ENCODE assay signal across 25 cellular contexts in genomic region chr18:76262956-76263955, GRCh38.
DNase-seq lines count a peak whose midpoint lies in the region; ATAC-seq and TF ChIP-seq lines count a peak whose summit lies in the region.
"Had no signal": no experiment of that assay in that cellular context is flagged by ENCODE, and none has a peak within 500 bp of the region (broad histone marks: within the 10 kb centered on the region; RNA-seq: fewer than 3 reads in every experiment).

No MANE protein-coding gene starts in this region.

- H3K4me3 Mint-ChIP-seq in brain: peak overlapping the region in 3 of 5 experiments; percentile 0 to 54 (median 42)
- peak overlapping the region; percentile 10 for H3K4me3 Mint-ChIP-seq in neural crest cell
- no peak overlapping the region for H3K4me3 Mint-ChIP-seq in activated T-cell treated with anti-CD3 and anti-CD28 coated beads, Interleukin-2, amount 50 U/mL, for 4 hours
- H3K4me3 Mint-ChIP-seq: activated T-cell treated with anti-CD3 and anti-CD28 coated beads, Interleukin-2, amount 50 U/mL, for 24 hours had no signal

- H3K9me3 ChIP-seq in vagina: no peaks in the 10 kb centered on the region
- H3K9me3 ChIP-seq in psoas muscle: no peaks in the 10 kb centered on the region
- H3K9me3 ChIP-seq: Peyer's patch, upper lobe of left lung had no signal

- peaks cover 23% of the 10 kb centered on the region for H3K4me1 ChIP-seq in vagina
- no peaks in the 10 kb centered on the region for H3K4me1 ChIP-seq in psoas muscle

- DNase-seq in NCI-H2107 treated with DMSO at 0.1 percent for 48 hours (lab: John Stamatoyannopoulos, UW; ENCODE audit: unreplicated experiment): peak; percentile 11
- no peak for DNase-seq in NCI-H2107 (lab: John Stamatoyannopoulos, UW)
- no peak for DNase-seq in neural crest cell (ENCODE audit: low read depth, low spot score)
- DNase-seq in vagina (ENCODE audit: extremely low spot score in 2 of 2): no peak
- DNase-seq in psoas muscle: no peak
- DNase-seq in LoVo (ENCODE audit: low spot score): no peak
- DNase-seq in activated T-cell treated with anti-CD3 and anti-CD28 coated beads, Interleukin-2, amount 50 U/mL, for 4 hours: no peak
- DNase-seq: activated CD4-positive, alpha-beta T cell treated with anti-CD3 and anti-CD28 coated beads for 4 hours; activated gamma-delta T cell treated with Interleukin-2 at 50 U/mL for 16 hours; activated T-cell treated with anti-CD3 and anti-CD28 coated beads, Interleukin-2, amount 50 U/mL, for 24 hours; Calu3; dermis blood vessel endothelial cell; GOT3; hippocampal formation; immature natural killer cell; left colon; NCI-H1105 treated with DMSO at 0.1 percent for 48 hours; NCI-H2171; NCI-H524 treated with DMSO at 0.1 percent for 48 hours; Peyer's patch; SHP77 treated with DMSO at 0.1 percent for 48 hours had no signal

- no peaks in the 10 kb centered on the region for H3K36me3 ChIP-seq in vagina
- H3K36me3 ChIP-seq in psoas muscle (ENCODE audit: insufficient read depth in 1 of 2, low read depth in 1 of 2): no peaks in the 10 kb centered on the region
- H3K36me3 ChIP-seq: Peyer's patch, upper lobe of left lung had no signal

- H3K36me3 Mint-ChIP-seq in brain: no peaks in the 10 kb centered on the region
- H3K36me3 Mint-ChIP-seq in neural crest cell (ENCODE audit: low read depth): no peaks in the 10 kb centered on the region
- no peaks in the 10 kb centered on the region for H3K36me3 Mint-ChIP-seq in activated T-cell treated with anti-CD3 and anti-CD28 coated beads, Interleukin-2, amount 50 U/mL, for 4 hours (ENCODE audit: insufficient read depth)
- H3K36me3 Mint-ChIP-seq: immature natural killer cell had no signal

- H3K27me3 Mint-ChIP-seq in brain: peaks cover 7% of the 10 kb centered on the region
- H3K27me3 Mint-ChIP-seq in neural crest cell (ENCODE audit: low read depth): peaks cover 5% of the 10 kb centered on the region
- H3K27me3 Mint-ChIP-seq in activated T-cell treated with anti-CD3 and anti-CD28 coated beads, Interleukin-2, amount 50 U/mL, for 4 hours (ENCODE audit: low read depth): peaks cover 5% of the 10 kb centered on the region

- H3K4me3 ChIP-seq in vagina (no peak overlapping the region), psoas muscle (no peak overlapping the region)
- H3K4me3 ChIP-seq: Peyer's patch, upper lobe of left lung had no signal

- peaks cover 78% of the 10 kb centered on the region for H3K4me1 Mint-ChIP-seq in brain
- peaks cover 47% of the 10 kb centered on the region for H3K4me1 Mint-ChIP-seq in neural crest cell
- H3K4me1 Mint-ChIP-seq in activated T-cell treated with anti-CD3 and anti-CD28 coated beads, Interleukin-2, amount 50 U/mL, for 4 hours (ENCODE audit: low read depth): no peaks in the 10 kb centered on the region
- H3K4me1 Mint-ChIP-seq: immature natural killer cell had no signal

- ATAC-seq in psoas muscle: no peak
- ATAC-seq in activated T-cell treated with anti-CD3 and anti-CD28 coated beads, Interleukin-2, amount 50 U/mL, for 4 hours: no peak
- ATAC-seq: left colon had no signal

- H3K27me3 ChIP-seq in vagina: no peaks in the 10 kb centered on the region
- H3K27me3 ChIP-seq in psoas muscle (ENCODE audit: insufficient read depth in 3 of 3, low read length in 2 of 3): peaks cover 0 to 45% (median 10%) of the 10 kb centered on the region in 3 donors
- H3K27me3 ChIP-seq: Peyer's patch, upper lobe of left lung had no signal

- no peaks in the 10 kb centered on the region for H3K9me3 Mint-ChIP-seq in brain
- no peaks in the 10 kb centered on the region for H3K9me3 Mint-ChIP-seq in neural crest cell
- H3K9me3 Mint-ChIP-seq in activated T-cell treated with anti-CD3 and anti-CD28 coated beads, Interleukin-2, amount 50 U/mL, for 4 hours: no peaks in the 10 kb centered on the region
- H3K9me3 Mint-ChIP-seq: activated T-cell treated with anti-CD3 and anti-CD28 coated beads, Interleukin-2, amount 50 U/mL, for 24 hours; immature natural killer cell had no signal

- WGBS in psoas muscle, 3 donors: 28 to 48% (median 38%) methylated on average over 20 to 21 of the region's 21 CpGs

- TF ChIP-seq CTCF in brain (conservative IDR thresholded peaks at IDR 0.05) (no peak), neural crest cell (conservative IDR thresholded peaks at IDR 0.05) (no peak), vagina (IDR thresholded peaks at IDR 0.05) (no peak), psoas muscle (IDR thresholded peaks at IDR 0.05) (no peak)

- H3K27ac ChIP-seq in vagina (peak overlapping the region; percentile 83), psoas muscle (no peak overlapping the region)
- H3K27ac ChIP-seq: 22Rv1, Peyer's patch, VCaP had no signal

- no peak for TF ChIP-seq POLR2A in vagina (IDR thresholded peaks at IDR 0.05)

- peak overlapping the region in 4 of 5 experiments; percentile 16 to 97 (median 41) for H3K27ac Mint-ChIP-seq in brain
- H3K27ac Mint-ChIP-seq in neural crest cell (ENCODE audit: unreplicated experiment): peak overlapping the region; percentile 0
- H3K27ac Mint-ChIP-seq: activated T-cell treated with anti-CD3 and anti-CD28 coated beads, Interleukin-2, amount 50 U/mL, for 24 hours; immature natural killer cell had no signal

- intact Hi-C loops in vagina (cut with DNase I): no loop called here
- intact Hi-C loops in psoas muscle (cut with DNase I): no loop called here
